In genomic region chr12:109134186-109134917, GRCh38 we compare ENCODE assay signal across 8 cellular contexts. TPM values are rescaled to one million over a fixed set of nuclear protein-coding genes. Genes with fewer than 3 reads are reported as not detected.
A peak's percentile ranks its signal among the peaks of the same experiment; 100 is the strongest.
DNase-seq lines count a peak whose midpoint lies in the region; ATAC-seq, FAIRE-seq and TF ChIP-seq lines count a peak whose summit lies in the region.

No MANE protein-coding gene starts in this region.

- 48% methylated on average over 6 of the region's 6 CpGs for WGBS in GM12878 (ENCODE audit: insufficient coverage, insufficient replicate concordance, low lambda C conversion rate, missing lambda C conversion rate)

- intact Hi-C loops in HCT116 (cut with micrococcal nuclease) (loop anchor here (1.0 kb wide), 1 partner anchor 251 kb away; no protein-coding TSS in a partner anchor), GM12878 (cut with micrococcal nuclease; ENCODE audit: unreplicated experiment) (loop anchor here (10.0 kb wide), 1 partner anchor 250 kb away; no protein-coding TSS in a partner anchor)

- POLR2A ChIA-PET in HCT116 (lab: Charles Lee) (no interaction called here), GM12878 (lab: Charles Lee) (no interaction called here)

- H3K9ac ChIP-seq in HCT116 (ENCODE audit: low read length) (no peak overlapping the region), GM12878 (ENCODE audit: control insufficient read depth, insufficient read depth, low read length) (no peak overlapping the region)

- BruUV-seq in HCT116 (replicated peaks; lab: Mats Ljungman, UMichigan) (no TSS peak), GM12878 (replicated peaks; lab: Mats Ljungman, UMichigan) (no TSS peak)

- in situ Hi-C loops in GM12878 (cut with MboI): no loop called here

- FAIRE-seq in GM12878 (lab: Jason Lieb, UNC): no peak

- CTCF ChIA-PET in HCT116 (lab: Charles Lee): interaction anchor here (0.6 to 1.7 kb wide), 5 partner anchors 20 to 259 kb away, joined by 3 to 8 read pairs (median 5); no protein-coding TSS in a partner anchor
- CTCF ChIA-PET in GM12878 (lab: Yijun Ruan, JAX): no interaction called here

- H3K9me3 ChIP-seq in HCT116 (ENCODE audit: control insufficient read depth in 1 of 2, insufficient read depth in 1 of 2, low read depth in 1 of 2, low read length in 2 of 2) (no peaks in the 10 kb centered on the region), GM12878 (replicated peaks; ENCODE audit: control insufficient read depth, insufficient read depth, low read length) (no peaks in the 10 kb centered on the region)

- peak; percentile 55 for TF ChIP-seq RAD21 in HCT116 (IDR thresholded peaks at IDR 0.05; ENCODE audit: low read depth)
- TF ChIP-seq RAD21 in GM12878 (IDR thresholded peaks at IDR 0.05; ENCODE audit: insufficient read depth, low read depth, low read length): no peak

- no peaks in the 10 kb centered on the region for H3K9me2 ChIP-seq in HCT116 (ENCODE audit: insufficient read depth)

- H3K36me3 ChIP-seq in HCT116 (ENCODE audit: control insufficient read depth in 1 of 2, insufficient read depth in 2 of 2, low read length in 2 of 2) (no peaks in the 10 kb centered on the region), GM12878 (ENCODE audit: control insufficient read depth in 2 of 2, insufficient read depth in 2 of 2, low read length in 1 of 2) (no peaks in the 10 kb centered on the region)

- no peak overlapping the region for H3K4me3 ChIP-seq in HCT116 (replicated peaks in 1 of 2; ENCODE audit: low read depth in 1 of 2, low read length in 2 of 2)
- no peak overlapping the region for H3K4me3 ChIP-seq in GM12878

- peak overlapping the region; percentile 8 for H2AFZ ChIP-seq in HCT116 (ENCODE audit: low read depth, low read length, poor library complexity, severe bottlenecking)
- no peak overlapping the region for H2AFZ ChIP-seq in GM12878 (ENCODE audit: control insufficient read depth, low read depth, low read length)

- H4K20me1 ChIP-seq in HCT116 (ENCODE audit: insufficient read depth) (no peaks in the 10 kb centered on the region), GM12878 (ENCODE audit: control insufficient read depth, insufficient read depth) (no peaks in the 10 kb centered on the region)

- TF ChIP-seq EP300 in GM12878 (IDR thresholded peaks at IDR 0.05; ENCODE audit: borderline replicate concordance in 1 of 2, control insufficient read depth in 1 of 2, low read depth in 2 of 2, low read length in 2 of 2): no peak

- peak; percentile 27 for DNase-seq in HCT116 (ENCODE audit: low read depth, low spot score)
- no peak for DNase-seq in GM12878 (ENCODE audit: low read depth, low spot score)
- peak; percentile 17 for DNase-seq in iris pigment epithelial cell (ENCODE audit: low read depth)
- no peak for DNase-seq in D341Med (ENCODE audit: low spot score)
- no peak for DNase-seq in NCI-H345 (lab: John Stamatoyannopoulos, UW)
- DNase-seq in NCI-H2171 (lab: John Stamatoyannopoulos, UW): no peak
- no peak for DNase-seq in superior temporal gyrus (ENCODE audit: extremely low spot score)

- ATAC-seq in HCT116 (peak; percentile 83), GM12878 (no peak)

- RAD21 ChIA-PET in HCT116 (lab: Charles Lee; ENCODE audit: low non-redundant PET in 1 of 2, low total read pairs in 2 of 2, uncharacterized antibody in 2 of 2, unreplicated experiment in 2 of 2): no interaction called here
- RAD21 ChIA-PET in GM12878 (lab: Charles Lee; ENCODE audit: unreplicated experiment): no interaction called here

- SMC1A ChIA-PET in GM12878 (lab: Charles Lee; ENCODE audit: uncharacterized antibody, unreplicated experiment): no interaction called here

- TF ChIP-seq POLR2A in HCT116 (IDR thresholded peaks at IDR 0.05; ENCODE audit: borderline replicate concordance, extremely low read depth, insufficient read depth, insufficient read length) (no peak), GM12878 (IDR thresholded peaks at IDR 0.05; ENCODE audit: low read depth, low read length) (no peak)

- H3K4me1 ChIP-seq in HCT116 (ENCODE audit: control insufficient read depth in 1 of 2, insufficient read depth in 2 of 2, low read length in 2 of 2) (peaks cover 5 to 12% of the 10 kb centered on the region in 2 experiments; a peak in 3 of 4 replicates), GM12878 (ENCODE audit: control insufficient read depth, insufficient read depth, low read length) (no peaks in the 10 kb centered on the region)

- no peaks in the 10 kb centered on the region for H3K27me3 ChIP-seq in HCT116 (ENCODE audit: insufficient read depth, low read length)
- no peaks in the 10 kb centered on the region for H3K27me3 ChIP-seq in GM12878 (replicated peaks in 1 of 2; ENCODE audit: control insufficient read depth in 2 of 2, insufficient read depth in 2 of 2, low read length in 1 of 2)

- no peak overlapping the region for H3K4me2 ChIP-seq in HCT116 (ENCODE audit: low read length)
- H3K4me2 ChIP-seq in GM12878 (ENCODE audit: control insufficient read depth, insufficient read depth): no peak overlapping the region

- TF ChIP-seq CTCF in 22Rv1 (IDR thresholded peaks at IDR 0.05): peak; percentile 90
- TF ChIP-seq CTCF in HCT116 (IDR thresholded peaks at IDR 0.05 in 2 of 3, conservative IDR thresholded peaks at IDR 0.05 in 1 of 3; ENCODE audit: borderline replicate concordance in 1 of 3, insufficient read depth in 1 of 3, low read depth in 2 of 3, low read length in 2 of 3): peak; percentile 50 to 79 (median 79); a peak in 5 of 6 replicates
- peak; percentile 5 to 25 (median 18); a peak in 1 of 6 replicates for TF ChIP-seq CTCF in GM12878 (IDR thresholded peaks at IDR 0.05 in 2 of 3, conservative IDR thresholded peaks at IDR 0.05 in 1 of 3; ENCODE audit: control insufficient read depth in 2 of 3, extremely low read depth in 1 of 3, insufficient read depth in 1 of 3, low read depth in 3 of 3, low read length in 3 of 3)

- H3K27ac ChIP-seq in 22Rv1 (no peak overlapping the region), HCT116 (ENCODE audit: low read depth, low read length) (no peak overlapping the region), GM12878 (ENCODE audit: control insufficient read depth, insufficient read depth) (no peak overlapping the region)

- no peaks in the 10 kb centered on the region for H3K79me2 ChIP-seq in HCT116 (ENCODE audit: insufficient read depth, low read length)
- no peaks in the 10 kb centered on the region for H3K79me2 ChIP-seq in GM12878 (ENCODE audit: control insufficient read depth, insufficient read depth, low read length)

RNA-seq across cellular contexts. Expression of gene ACACB, which starts 18.0 kb away (rescaled TPM):
- total RNA-seq in HCT116 (2021; ENCODE audit: unreplicated experiment): 11.1 TPM
- 3.7 and 4.6 TPM in 2 replicates for polyA plus RNA-seq in HCT116 (2012)
- total RNA-seq in GM12878 (2013; cell fraction: nucleolus; rRNA removed): 1.7 and 3.6 TPM in 2 replicates
- total RNA-seq in GM12878 (2014; rRNA removed): 0.17 and 0.38 TPM in 2 replicates
- total RNA-seq in GM12878 (2014; rRNA removed; fragmentation: Illumina TruSeq; extraction: Trizol): 0.14 and 0.36 TPM in 2 replicates
- total RNA-seq in GM12878 (2021): 0.88 and 1.4 TPM in 2 replicates
- polyA plus RNA-seq in GM12878 (2011; ENCODE audit: low read depth): 0.62 TPM
- 0.19 and 0.35 TPM in 2 replicates for polyA plus RNA-seq in GM12878 (2011; rRNA removed)
- 0.39 and 0.48 TPM in 2 replicates for polyA plus RNA-seq in GM12878 (2011; cell fraction: cytosol; rRNA removed)
- 0.60 and 1.1 TPM in 2 replicates for polyA plus RNA-seq in GM12878 (2011; cell fraction: nucleus; rRNA removed)
- polyA plus RNA-seq in GM12878 (2012): 1.2 and 1.5 TPM in 2 replicates
- 0.06 and 0.41 TPM in 2 replicates for polyA plus RNA-seq in GM12878 (2014; fragmentation: Illumina TruSeq; extraction: Trizol)
- under 1 TPM in 1 of 2 experiments, not detected in 1; 0.05 TPM for polyA plus RNA-seq in GM12878 (2014; fragmentation: Nextera tagmentation; extraction: Ambion mirVana)
- 0.55 and 1.9 TPM in 2 replicates for polyA plus RNA-seq in GM12878 (2014; rRNA removed)
- polyA plus RNA-seq in GM12878 (2016; fragmentation: Nextera tagmentation; extraction: Ambion mirVana): under 1 TPM in 1 of 2 experiments, not detected in 1; 0.52 TPM
- polyA minus RNA-seq in GM12878 (2011; rRNA and poly(A)+ RNA removed): 0.29 and 1.4 TPM in 2 replicates
- 0.53 TPM in 1 of 2 replicates, not detected in the other for polyA minus RNA-seq in GM12878 (2011; cell fraction: cytosol; rRNA and poly(A)+ RNA removed)
- 0.24 and 2.3 TPM in 2 replicates for polyA minus RNA-seq in GM12878 (2011; cell fraction: nucleus; rRNA and poly(A)+ RNA removed)

RNA-seq across cellular contexts. Expression of gene UNG, which starts 37.0 kb away (rescaled TPM):
- total RNA-seq in HCT116 (2021; ENCODE audit: unreplicated experiment) (99.0 TPM), GM12878 (2014; rRNA removed) (31.4 and 34.6 TPM in 2 replicates), GM12878 (2014; rRNA removed; fragmentation: Illumina TruSeq; extraction: Trizol) (36.3 and 37.5 TPM in 2 replicates), GM12878 (2021) (62.8 and 63.4 TPM in 2 replicates)
- 20.7 and 28.8 TPM in 2 replicates for polyA plus RNA-seq in HCT116 (2012)
- total RNA-seq in GM12878 (2013; cell fraction: nucleolus; rRNA removed): 11.8 and 12.6 TPM in 2 replicates
- polyA plus RNA-seq in GM12878 (2011; ENCODE audit: low read depth): 30.8 TPM
- polyA plus RNA-seq in GM12878 (2011; rRNA removed) (30.3 and 46.4 TPM in 2 replicates), GM12878 (2014; fragmentation: Illumina TruSeq; extraction: Trizol) (50.0 and 54.3 TPM in 2 replicates), GM12878 (2014; fragmentation: Nextera tagmentation; extraction: Ambion mirVana) (10 to 100 TPM in 1 of 2 experiments, 1 to 10 TPM in 1; 9.5 to 24.5 TPM), GM12878 (2014; rRNA removed) (52.8 and 59.8 TPM in 2 replicates), GM12878 (2016; fragmentation: Nextera tagmentation; extraction: Ambion mirVana) (10 to 100 TPM; 76.2 to 81.9 TPM)
- polyA plus RNA-seq in GM12878 (2011; cell fraction: cytosol; rRNA removed): 37.2 and 38.3 TPM in 2 replicates
- 19.6 and 28.0 TPM in 2 replicates for polyA plus RNA-seq in GM12878 (2011; cell fraction: nucleus; rRNA removed)
- 32.6 and 34.4 TPM in 2 replicates for polyA plus RNA-seq in GM12878 (2012)
- 12.1 and 13.1 TPM in 2 replicates for polyA minus RNA-seq in GM12878 (2011; rRNA and poly(A)+ RNA removed)
- polyA minus RNA-seq in GM12878 (2011; cell fraction: cytosol; rRNA and poly(A)+ RNA removed): 7.8 and 12.1 TPM in 2 replicates
- polyA minus RNA-seq in GM12878 (2011; cell fraction: nucleus; rRNA and poly(A)+ RNA removed): 4.6 and 8.6 TPM in 2 replicates

RNA-seq across cellular contexts. Expression of gene ALKBH2, which starts 41.1 kb away (rescaled TPM):
- total RNA-seq in HCT116 (2021; ENCODE audit: unreplicated experiment) (35.8 TPM), GM12878 (2014; rRNA removed) (40.3 and 40.4 TPM in 2 replicates), GM12878 (2014; rRNA removed; fragmentation: Illumina TruSeq; extraction: Trizol) (29.3 and 30.7 TPM in 2 replicates), GM12878 (2021) (26.4 and 28.9 TPM in 2 replicates)
- polyA plus RNA-seq in HCT116 (2012): 34.7 and 39.7 TPM in 2 replicates
- 20.2 and 20.4 TPM in 2 replicates for total RNA-seq in GM12878 (2013; cell fraction: nucleolus; rRNA removed)
- 22.2 TPM for polyA plus RNA-seq in GM12878 (2011; ENCODE audit: low read depth)
- polyA plus RNA-seq in GM12878 (2011; rRNA removed) (23.8 and 37.0 TPM in 2 replicates), GM12878 (2014; fragmentation: Illumina TruSeq; extraction: Trizol) (21.7 and 30.7 TPM in 2 replicates), GM12878 (2014; fragmentation: Nextera tagmentation; extraction: Ambion mirVana) (1 to 10 TPM; 5.6 to 8.8 TPM), GM12878 (2014; rRNA removed) (31.7 and 33.4 TPM in 2 replicates), GM12878 (2016; fragmentation: Nextera tagmentation; extraction: Ambion mirVana) (10 to 100 TPM; 32.8 to 36.7 TPM)
- polyA plus RNA-seq in GM12878 (2011; cell fraction: cytosol; rRNA removed): 35.2 and 38.2 TPM in 2 replicates
- polyA plus RNA-seq in GM12878 (2011; cell fraction: nucleus; rRNA removed): 28.9 and 35.6 TPM in 2 replicates
- polyA plus RNA-seq in GM12878 (2012): 21.3 and 21.8 TPM in 2 replicates
- 12.7 and 16.7 TPM in 2 replicates for polyA minus RNA-seq in GM12878 (2011; rRNA and poly(A)+ RNA removed)
- 6.7 and 14.0 TPM in 2 replicates for polyA minus RNA-seq in GM12878 (2011; cell fraction: cytosol; rRNA and poly(A)+ RNA removed)
- 14.7 and 22.2 TPM in 2 replicates for polyA minus RNA-seq in GM12878 (2011; cell fraction: nucleus; rRNA and poly(A)+ RNA removed)

Comparison
In these comparisons a context has a peak if more than half of its experiments do, and no peak if none do; other contexts are left out.
1. CTCF ChIP-seq: peak in every context shown above with its lines; median percentile 90 in 22Rv1; 79 in HCT116; 18 in GM12878.
2. DNase-seq: peak in HCT116 (single experiment) and iris pigment epithelial cell (single experiment); none in GM12878 (single experiment), D341Med (single experiment), NCI-H345 (single experiment), NCI-H2171 (single experiment) and superior temporal gyrus (single experiment).